ENCODE assay signal across 8 cellular contexts in the genomic region with DNA sequence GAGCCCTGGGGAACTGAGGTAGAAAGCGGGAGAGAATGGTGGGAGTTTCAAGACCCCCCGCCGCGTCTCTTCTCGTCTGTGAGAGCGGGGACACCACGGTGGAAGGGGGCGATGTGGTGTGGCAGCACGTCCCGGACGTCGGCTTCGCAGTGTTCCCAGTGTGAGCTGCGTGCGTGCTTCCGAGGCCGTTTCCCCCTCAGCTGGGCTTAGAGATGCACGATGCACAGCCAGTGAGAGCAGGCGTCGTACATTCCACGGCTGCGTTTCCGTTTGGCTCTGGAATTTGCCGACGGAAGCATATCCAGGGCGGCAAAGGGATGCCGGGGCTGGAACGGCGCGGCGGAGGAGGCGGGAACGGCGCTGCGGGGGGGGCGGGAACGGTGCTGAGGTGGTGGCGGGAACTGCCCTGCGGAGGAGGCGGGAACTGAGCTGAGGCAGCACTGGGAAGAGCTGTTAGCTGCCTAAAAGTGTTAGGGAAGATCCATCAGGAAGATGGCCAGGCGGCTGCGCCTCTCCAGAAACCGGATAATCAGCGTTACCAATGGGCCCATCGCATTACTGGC. TPM values are rescaled to one million over a fixed set of nuclear protein-coding genes. Genes with fewer than 3 reads are reported as not detected.
DNase-seq lines count a peak whose midpoint lies in the region; ATAC-seq and TF ChIP-seq lines count a peak whose summit lies in the region.

No MANE protein-coding gene starts in this region.

- peak overlapping the region; percentile 39 for H3K4me3 ChIP-seq in BE2C (ENCODE audit: low read depth, low read length)
- peak overlapping the region; percentile 53 for H3K4me3 ChIP-seq in HUES48 (ENCODE audit: low read depth, low read length)
- H3K4me3 ChIP-seq in skeletal muscle cell (ENCODE audit: low read depth, low read length), result peak overlapping the region; percentile 41

- H3K4me1 Mint-ChIP-seq in brain, result peaks cover 42% of the 10 kb centered on the region

- 0 out of 2 replicates have a peak overlapping the region, but pooled peaks have one; percentile 27 for H3K9ac ChIP-seq in HUES48 (ENCODE audit: low read depth, low read length)

- peak overlapping the region; percentile 30 to 86 (median 79) for H3K4me3 Mint-ChIP-seq in brain

- no peaks in the 10 kb centered on the region for H3K36me3 ChIP-seq in BE2C
- H3K36me3 ChIP-seq in HUES48 (ENCODE audit: control insufficient read depth, insufficient read depth, low read length), result no peaks in the 10 kb centered on the region

- H3K9me3 ChIP-seq in BE2C (peaks cover 10% of the 10 kb centered on the region), HUES48 (ENCODE audit: control insufficient read depth, insufficient read depth, low read length) (peaks cover 21% of the 10 kb centered on the region)

- TF ChIP-seq CTCF in BE2C (IDR thresholded peaks at IDR 0.05; ENCODE audit: low read depth, low read length) (no peak), brain (conservative IDR thresholded peaks at IDR 0.05) (no peak)

- peaks cover 11% of the 10 kb centered on the region for H3K36me3 Mint-ChIP-seq in brain

- H3K27ac Mint-ChIP-seq in brain, result peak overlapping the region in 2 of 5 experiments; percentile 75 to 79

- H3K27me3 Mint-ChIP-seq in brain, result peaks cover 4% of the 10 kb centered on the region

- H3K4me1 ChIP-seq in BE2C (no peaks in the 10 kb centered on the region), HUES48 (ENCODE audit: control insufficient read depth, insufficient read depth, low read length) (peaks cover 15% of the 10 kb centered on the region)

- H3K27me3 ChIP-seq in BE2C (no peaks in the 10 kb centered on the region), HUES48 (ENCODE audit: control insufficient read depth, insufficient read depth, low read length) (peaks cover 7% of the 10 kb centered on the region; the same call in 1 of the 2 replicates)

- peaks cover 42 to 63% (median 51%) of the 10 kb centered on the region in 5 experiments for H3K9me3 Mint-ChIP-seq in brain

- DNase-seq in BE2C, result peak; percentile 51
- peak; percentile 76 for DNase-seq in iPS-NIHi7 (ENCODE audit: extremely low spot score)
- DNase-seq in skeletal muscle cell (ENCODE audit: low read depth), result peak; percentile 22
- DNase-seq in stimulated activated CD4-positive, alpha-beta T cell treated with anti-CD3 and anti-CD28 coated beads, Interleukin-2, amount 100 ng/mL, for 24 hours, result no peak
- no peak for DNase-seq in activated CD4-positive, alpha-beta T cell treated with anti-CD3 and anti-CD28 coated beads, Interleukin-2, amount 50 U/mL, for 48 hours

- peak overlapping the region; percentile 31 for H3K27ac ChIP-seq in HUES48 (ENCODE audit: low read depth, low read length)

- ATAC-seq in HG03460 (IDR thresholded peaks at IDR 0.05; ENCODE audit: unreplicated experiment), result no peak

RNA-seq across cellular contexts. Expression of a gene that starts 37.7 kb away (rescaled TPM):
- polyA plus RNA-seq in BE2C (2012; ENCODE audit: insufficient read depth, insufficient read length, low read depth), result 0.28 TPM
- 0.48 TPM for polyA plus RNA-seq in brain (ENCODE audit: insufficient read depth, low read depth, low replicate concordance)

RNA-seq across cellular contexts. Expression of a gene that starts 43.8 kb away (rescaled TPM):
- not detected for polyA plus RNA-seq in BE2C (2012; ENCODE audit: insufficient read depth, insufficient read length, low read depth)
- 0.49 TPM for polyA plus RNA-seq in brain (ENCODE audit: insufficient read depth, low read depth, low replicate concordance)

Comparison
In these comparisons a context has a peak if more than half of its experiments do, and no peak if none do; other contexts are left out.
1. DNase-seq: peak in BE2C (single experiment), iPS-NIHi7 (single experiment) and skeletal muscle cell (single experiment); none in stimulated activated CD4-positive, alpha-beta T cell treated with anti-CD3 and anti-CD28 coated beads, Interleukin-2, amount 100 ng/mL, for 24 hours (0 of 2) and activated CD4-positive, alpha-beta T cell treated with anti-CD3 and anti-CD28 coated beads, Interleukin-2, amount 50 U/mL, for 48 hours (0 of 2).
2. Peak in every context shown above with its lines, with median percentiles within 50 percentile points of each other: H3K4me3 ChIP-seq.